In genomic region chr16:69754469-69755310, GRCh38 we compare ENCODE assay signal across 8 cellular contexts. TPM values are rescaled to one million over a fixed set of nuclear protein-coding genes. Genes with fewer than 3 reads are reported as not detected.
DNase-seq lines count a peak whose midpoint lies in the region; ATAC-seq, FAIRE-seq and TF ChIP-seq lines count a peak whose summit lies in the region.

NOB1 (minus strand) TSS chr16:69754926; CDS start chr16:69754910, 16 bp downstream.

- TF ChIP-seq CTCF in adrenal gland (IDR thresholded peaks at IDR 0.05) (peak; percentile 94 to 100 (median 99)), heart right ventricle (IDR thresholded peaks at IDR 0.05) (peak; percentile 97 to 100 (median 98)), upper lobe of right lung (IDR thresholded peaks at IDR 0.05) (peak; percentile 97)

- ATAC-seq in HG02840 (IDR thresholded peaks at IDR 0.05; ENCODE audit: low FRiP score, unreplicated experiment) (peak; percentile 95), T-cell (replicated peaks in 1 of 4) (peak; percentile 96 to 98 (median 98)), heart right ventricle (peak; percentile 98 to 99 (median 99)), upper lobe of right lung (peak; percentile 99)

- TF ChIP-seq POLR2A in GM12891 (IDR thresholded peaks at IDR 0.05; ENCODE audit: low read depth, low read length): peak; percentile 97
- peak; percentile 32 to 62 for TF ChIP-seq POLR2A in adrenal gland (IDR thresholded peaks at IDR 0.05)

- no peaks in the 10 kb centered on the region for H3K9me3 Mint-ChIP-seq in T-cell

- DNase-seq in GM12891 (ENCODE audit: insufficient read length, low spot score): peak; percentile 89
- DNase-seq in NCI-H1436 treated with DMSO at 0.1 percent for 48 hours (lab: John Stamatoyannopoulos, UW): peak; percentile 92
- peak; percentile 91 to 99 (median 97) for DNase-seq in T-cell
- DNase-seq in adrenal gland: peak; percentile 95 to 97 (median 96)
- DNase-seq in heart right ventricle: peak; percentile 93 to 98
- peak; percentile 99 for DNase-seq in posterior vena cava (ENCODE audit: low spot score)
- peak; percentile 99 for DNase-seq in upper lobe of right lung

- peaks cover 30 to 32% (median 32%) of the 10 kb centered on the region in 3 donors for H3K4me1 Mint-ChIP-seq in T-cell

- H3K4me1 ChIP-seq in adrenal gland (replicated peaks in 1 of 2) (peaks cover 12 to 19% of the 10 kb centered on the region in 2 donors), heart right ventricle (peaks cover 0 to 26% (median 18%) of the 10 kb centered on the region in 9 donors), upper lobe of right lung (peaks cover 18% of the 10 kb centered on the region)

- H3K27ac ChIP-seq in adrenal gland (peak within 1 kb of the TSS in 4 of 5 donors; percentile 20 to 86 (median 78)), heart right ventricle (peak within 1 kb of the TSS in 9 of 10 donors; percentile 49 to 86 (median 75)), upper lobe of right lung (peak within 1 kb of the TSS; percentile 85)

- H3K36me3 ChIP-seq in adrenal gland (replicated peaks in 1 of 2) (peaks cover 0 to 24% of the 10 kb centered on the region in 2 donors), heart right ventricle (peaks cover 0 to 33% (median 22%) of the 10 kb centered on the region in 9 donors), upper lobe of right lung (peaks cover 27% of the 10 kb centered on the region)

- H3K27ac Mint-ChIP-seq in T-cell: peak within 1 kb of the TSS; percentile 98 to 99

- POLR2A ChIA-PET in T-cell (lab: Charles Lee): interaction anchor here (0.5 to 1.1 kb wide), 6 partner anchors 8 to 344 kb away, joined by 3 to 7 read pairs (median 4); no protein-coding TSS in a partner anchor

- 0 to 1% (median 1%) methylated on average over 24 to 58 of the region's 58 CpGs for WGBS in adrenal gland, 4 donors
- WGBS in heart right ventricle, 2 donors: 1% methylated on average over 58 of the region's 58 CpGs

- peaks cover 14% of the 10 kb centered on the region for H3K36me3 Mint-ChIP-seq in T-cell

- H3K27me3 ChIP-seq in adrenal gland (no peaks in the 10 kb centered on the region), heart right ventricle (no peaks in the 10 kb centered on the region), upper lobe of right lung (no peaks in the 10 kb centered on the region)

- peak within 1 kb of the TSS; percentile 96 to 100 (median 100) for H3K4me3 Mint-ChIP-seq in T-cell

- H3K4me3 ChIP-seq in adrenal gland (peak within 1 kb of the TSS; percentile 35 to 100 (median 80)), heart right ventricle (peak within 1 kb of the TSS; percentile 63 to 93 (median 82)), upper lobe of right lung (peak within 1 kb of the TSS; percentile 97)

- H3K9me3 ChIP-seq in adrenal gland (replicated peaks in 1 of 3) (no peaks in the 10 kb centered on the region), heart right ventricle (no peaks in the 10 kb centered on the region), upper lobe of right lung (no peaks in the 10 kb centered on the region)

- no peaks in the 10 kb centered on the region for H3K27me3 Mint-ChIP-seq in T-cell

- intact Hi-C loops in adrenal gland (cut with DNase I) (loop anchor here (2.0 to 10.0 kb wide), 3 partner anchors 42 to 360 kb away; no protein-coding TSS in a partner anchor), heart right ventricle (cut with DNase I) (loop anchor here (1.0 to 10.0 kb wide), 10 partner anchors 28 to 367 kb away; partner anchors contain the start of genes NQO1 (in 1 of the 10) and TERF2 (in 1 of the 10)), posterior vena cava (cut with DNase I) (loop anchor here (2.0 to 5.0 kb wide), 3 partner anchors 42 to 362 kb away; no protein-coding TSS in a partner anchor), upper lobe of right lung (cut with DNase I) (loop anchor here (5.0 kb wide), 1 partner anchor 42 kb away; no protein-coding TSS in a partner anchor)

- CTCF ChIA-PET in T-cell (lab: Charles Lee): interaction anchor here (0.5 to 2.3 kb wide), 18 partner anchors 8 to 428 kb away, joined by 3 to 23 read pairs (median 4); partner anchors contain the start of gene NQO1 (in 1 of the 2)

- peak; percentile 96 for FAIRE-seq in GM12891 (lab: Jason Lieb, UNC)

TF ChIP-seq in GM12891, 5 proteins besides CTCF, POLR2A, EP300 and RAD21:
- TF ChIP-seq POLR2AphosphoS5 (IDR thresholded peaks at IDR 0.05; ENCODE audit: low read depth, low read length) (peak; percentile 96), TAF1 (IDR thresholded peaks at IDR 0.05; ENCODE audit: low read depth, low read length) (peak; percentile 96), SPI1 (IDR thresholded peaks at IDR 0.05; ENCODE audit: low read depth, low read length) (peak; percentile 23; the same call in 1 of the 2 replicates), PAX5 (IDR thresholded peaks at IDR 0.05; ENCODE audit: insufficient read depth, low read length, severe bottlenecking) (no peak), POU2F2 (IDR thresholded peaks at IDR 0.05; ENCODE audit: low read depth, low read length) (peak; percentile 70)

RNA-seq across cellular contexts. Expression of gene NOB1, which starts in this region (rescaled TPM):
- polyA plus RNA-seq in GM12891 (2012; ENCODE audit: low read depth, missing spikeins): 107 TPM
- 10 to 100 TPM; 29.7 to 66.1 (median 60.9) TPM for total RNA-seq in T-cell
- 10 to 100 TPM; 57.1 to 98.4 (median 77.2) TPM for total RNA-seq in adrenal gland
- polyA plus RNA-seq in adrenal gland: 10 to 100 TPM; 29.5 to 68.1 (median 38.6) TPM
- total RNA-seq in heart right ventricle: 10 to 100 TPM; 11.2 to 23.4 (median 15.6) TPM
- 10 to 100 TPM in 1 of 2 donors, 1 to 10 TPM in 1; 5.4 to 23.1 TPM for polyA plus RNA-seq in heart right ventricle
- 10 to 100 TPM; 24.2 to 25.3 TPM for total RNA-seq in posterior vena cava
- total RNA-seq in upper lobe of right lung: 32.0 TPM

Comparison
In these comparisons a context has a peak if more than half of its experiments do, and no peak if none do; other contexts are left out.
1. Peak in every context shown above with its lines: DNase-seq, ATAC-seq, H3K4me3 ChIP-seq and H3K27ac ChIP-seq.